ENCODE assay signal across 20 cellular contexts in genomic region chr3:197810901-197811300, GRCh38. TPM values are rescaled to one million over a fixed set of nuclear protein-coding genes. Genes with fewer than 3 reads are reported as not detected.
DNase-seq lines count a peak whose midpoint lies in the region; ATAC-seq, FAIRE-seq and TF ChIP-seq lines count a peak whose summit lies in the region.
"Had no signal": no experiment of that assay in that cellular context is flagged by ENCODE, and none has a peak within 500 bp of the region (broad histone marks: within the 10 kb centered on the region; RNA-seq: fewer than 3 reads in every experiment).

No MANE protein-coding gene starts in this region.

- peak overlapping the region; percentile 65 for H3K27ac ChIP-seq in brain microvascular endothelial cell
- H3K27ac ChIP-seq in smooth muscle cell (ENCODE audit: low read depth): peak overlapping the region; percentile 83

- no peaks in the 10 kb centered on the region for H3K36me3 ChIP-seq in brain microvascular endothelial cell (replicated peaks)
- no peaks in the 10 kb centered on the region for H3K36me3 ChIP-seq in smooth muscle cell (ENCODE audit: low read depth)
- H3K36me3 ChIP-seq: MG63 had no signal

- peaks cover 93% of the 10 kb centered on the region for H3K79me2 ChIP-seq in smooth muscle cell (ENCODE audit: low read depth)

- H2AFZ ChIP-seq in smooth muscle cell (ENCODE audit: low read depth): no peak overlapping the region

- peaks cover 16% of the 10 kb centered on the region for H3K4me1 ChIP-seq in smooth muscle cell (ENCODE audit: low read depth)

- no peaks in the 10 kb centered on the region for H3F3A ChIP-seq in smooth muscle cell (ENCODE audit: low read depth)

- H3K4me2 ChIP-seq in smooth muscle cell: no peak overlapping the region

- no peak overlapping the region for H3K4me3 ChIP-seq in brain microvascular endothelial cell (ENCODE audit: low read depth, low read length)
- no peak overlapping the region for H3K4me3 ChIP-seq in smooth muscle cell
- H3K4me3 ChIP-seq: MG63 had no signal

- DNase-seq in H54 (ENCODE audit: insufficient read length, low spot score) (no peak), brain microvascular endothelial cell (no peak), iris pigment epithelial cell (ENCODE audit: low read depth) (peak; percentile 56), smooth muscle cell (lab: John Stamatoyannopoulos, UW; ENCODE audit: unreplicated experiment) (no peak), ureter (ENCODE audit: low spot score) (no peak), mesothelial cell of epicardium (ENCODE audit: low spot score in 2 of 2, unreplicated experiment in 2 of 2) (no peak)
- no peak for DNase-seq in activated T-cell treated with anti-CD3 and anti-CD28 coated beads, Interleukin-2, amount 50 U/mL, for 24 hours
- DNase-seq: DND-41; Karpas-422; NCI-H1092 treated with DMSO at 0.1 percent for 48 hours; NCI-H187; NCI-H446; NCI-H69; NK-92 treated with Interleukin-12 subunit alpha and Interleukin-12 subunit beta, amount 100 ng/mL, for 24 hours; SHP77 treated with DMSO at 0.1 percent for 48 hours had no signal

- no peaks in the 10 kb centered on the region for H3K9me3 ChIP-seq in smooth muscle cell (replicated peaks; ENCODE audit: low read depth)
- H3K9me3 ChIP-seq: MG63 had no signal

- H3K27me3 ChIP-seq in brain microvascular endothelial cell (replicated peaks): no peaks in the 10 kb centered on the region
- no peaks in the 10 kb centered on the region for H3K27me3 ChIP-seq in smooth muscle cell (ENCODE audit: low read depth)
- H3K27me3 ChIP-seq: MG63 had no signal

- no peak for TF ChIP-seq POLR2A in H54 (IDR thresholded peaks at IDR 0.05; ENCODE audit: low read depth, low read length)

- H3K4me3 Mint-ChIP-seq in activated T-cell treated with anti-CD3 and anti-CD28 coated beads, Interleukin-2, amount 50 U/mL, for 24 hours: no peak overlapping the region
- no peak overlapping the region for H3K4me3 Mint-ChIP-seq in mesothelial cell of epicardium

- WGBS in smooth muscle cell (ENCODE audit: low lambda C conversion rate): 72% methylated on average over 6 of the region's 6 CpGs

- H3K4me1 Mint-ChIP-seq in activated T-cell treated with anti-CD3 and anti-CD28 coated beads, Interleukin-2, amount 50 U/mL, for 24 hours (ENCODE audit: low read depth): peaks cover 46% of the 10 kb centered on the region
- H3K4me1 Mint-ChIP-seq in mesothelial cell of epicardium: peaks cover 18% of the 10 kb centered on the region

- no peak overlapping the region for H3K27ac Mint-ChIP-seq in activated T-cell treated with anti-CD3 and anti-CD28 coated beads, Interleukin-2, amount 50 U/mL, for 24 hours
- H3K27ac Mint-ChIP-seq in mesothelial cell of epicardium: no peak overlapping the region

- peaks cover 21% of the 10 kb centered on the region for H3K36me3 Mint-ChIP-seq in activated T-cell treated with anti-CD3 and anti-CD28 coated beads, Interleukin-2, amount 50 U/mL, for 24 hours (ENCODE audit: low read depth)
- H3K36me3 Mint-ChIP-seq in mesothelial cell of epicardium: peaks cover 4% of the 10 kb centered on the region

- H4K20me1 ChIP-seq in smooth muscle cell (ENCODE audit: low read depth): peaks cover 96% of the 10 kb centered on the region

- TF ChIP-seq CTCF in brain microvascular endothelial cell (IDR thresholded peaks at IDR 0.05; ENCODE audit: low read depth, low read length, missing control alignments): no peak
- no peak for TF ChIP-seq CTCF in smooth muscle cell (IDR thresholded peaks at IDR 0.05; ENCODE audit: borderline replicate concordance, insufficient read depth, poor library complexity, severe bottlenecking)
- TF ChIP-seq CTCF in mesothelial cell of epicardium (IDR thresholded peaks at IDR 0.05; ENCODE audit: unreplicated experiment): no peak

- in situ Hi-C loops in brain microvascular endothelial cell (cut with HindIII; ENCODE audit: low pct_ligation_motif_present, low sequenced_read_pairs): no loop called here

- FAIRE-seq in H54 (lab: Jason Lieb, UNC): peak; percentile 70
- FAIRE-seq: GM12892, H1 had no signal

- H3K9ac ChIP-seq in smooth muscle cell (ENCODE audit: low read depth): no peak overlapping the region

- ATAC-seq in esophagus mucosa: no peak

- no peaks in the 10 kb centered on the region for H3K9me3 Mint-ChIP-seq in activated T-cell treated with anti-CD3 and anti-CD28 coated beads, Interleukin-2, amount 50 U/mL, for 24 hours
- no peaks in the 10 kb centered on the region for H3K9me3 Mint-ChIP-seq in mesothelial cell of epicardium
- H3K9me3 Mint-ChIP-seq: HFFc6 had no signal

- H3K27me3 Mint-ChIP-seq in activated T-cell treated with anti-CD3 and anti-CD28 coated beads, Interleukin-2, amount 50 U/mL, for 24 hours: no peaks in the 10 kb centered on the region
- no peaks in the 10 kb centered on the region for H3K27me3 Mint-ChIP-seq in mesothelial cell of epicardium (ENCODE audit: low read depth)

RNA-seq across cellular contexts. Expression of gene LRCH3, which starts 19.8 kb away (rescaled TPM):
- 31.7 and 49.2 TPM in 2 replicates for total RNA-seq in smooth muscle cell
- 14.5 and 15.6 TPM in 2 replicates for polyA plus RNA-seq in smooth muscle cell
- total RNA-seq in ureter: 82.9 TPM
- 20.8 TPM for total RNA-seq in esophagus mucosa
- total RNA-seq in mesothelial cell of epicardium: 71.8 to 83.1 TPM (median 82.6 TPM) in 3 replicates
